In the genomic region with DNA sequence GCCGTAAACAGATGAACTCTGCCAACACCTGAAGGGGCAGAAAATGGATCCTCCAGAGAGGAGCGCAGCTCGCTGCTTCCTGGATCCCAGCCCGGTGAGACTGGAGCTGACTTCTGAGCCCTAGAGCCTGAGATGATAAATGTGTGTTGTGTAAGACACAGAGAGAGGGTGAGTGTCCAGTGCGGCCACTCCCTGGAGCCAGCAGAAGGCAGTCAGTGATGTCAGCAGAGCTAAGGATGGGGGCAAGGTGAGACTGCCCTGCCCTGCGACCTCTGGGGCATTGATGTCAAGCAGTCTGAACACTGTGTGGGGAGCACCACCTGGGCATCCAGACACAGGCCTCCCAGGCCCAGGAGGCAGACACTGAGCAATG, we compare ENCODE assay signal across 12 cellular contexts. TPM values are rescaled to one million over a fixed set of nuclear protein-coding genes. Genes with fewer than 3 reads are reported as not detected.
A peak's percentile ranks its signal among the peaks of the same experiment; 100 is the strongest.
DNase-seq lines count a peak whose midpoint lies in the region; ATAC-seq, FAIRE-seq and TF ChIP-seq lines count a peak whose summit lies in the region.
"Had no signal": no experiment of that assay in that cellular context is flagged by ENCODE, and none has a peak within 500 bp of the region (broad histone marks: within the 10 kb centered on the region; RNA-seq: fewer than 3 reads in every experiment).

No MANE protein-coding gene starts in this region.

- no peak overlapping the region for H3K4me3 ChIP-seq in CD4-positive, alpha-beta memory T cell (ENCODE audit: low read length in 2 of 2)
- H3K4me3 ChIP-seq in OCI-LY3 (ENCODE audit: low read length), result peak overlapping the region; percentile 44
- no peak overlapping the region for H3K4me3 ChIP-seq in effector memory CD4-positive, alpha-beta T cell (ENCODE audit: insufficient read depth, low read depth, low read length, poor library complexity, severe bottlenecking)
- no peak overlapping the region for H3K4me3 ChIP-seq in pancreas

- H3K9ac ChIP-seq in OCI-LY3 (ENCODE audit: low read length), result peak overlapping the region; percentile 33

- H3K9me3 ChIP-seq in CD4-positive, alpha-beta memory T cell (ENCODE audit: control insufficient read depth in 1 of 2, low read length in 2 of 2), result no peaks in the 10 kb centered on the region
- H3K9me3 ChIP-seq in OCI-LY3 (ENCODE audit: insufficient read depth, low read length) (no peaks in the 10 kb centered on the region), pancreas (no peaks in the 10 kb centered on the region)
- no peaks in the 10 kb centered on the region for H3K9me3 ChIP-seq in effector memory CD4-positive, alpha-beta T cell (ENCODE audit: control insufficient read depth, low read length)

- intact Hi-C loops in CD4-positive, alpha-beta memory T cell (cut with micrococcal nuclease), result no loop called here
- intact Hi-C loops in pancreas (cut with DNase I), result no loop called here

- no peaks in the 10 kb centered on the region for H3K27me3 Mint-ChIP-seq in CD4-positive, alpha-beta memory T cell

- CTCF ChIA-PET in CD4-positive, alpha-beta memory T cell (lab: Charles Lee; ENCODE audit: partially characterized antibody), result no interaction called here

- peaks cover 10 to 21% of the 10 kb centered on the region in 2 donors for H3K36me3 Mint-ChIP-seq in CD4-positive, alpha-beta memory T cell

- peak overlapping the region in 3 of 8 donors; percentile 18 to 65 (median 22) for H3K4me3 Mint-ChIP-seq in CD4-positive, alpha-beta memory T cell

- H4K20me1 ChIP-seq in OCI-LY3 (ENCODE audit: insufficient read depth, low read length), result peaks cover 30% of the 10 kb centered on the region

- TF ChIP-seq CTCF in OCI-LY3 (IDR thresholded peaks at IDR 0.05; ENCODE audit: low read depth, low read length), result no peak
- TF ChIP-seq CTCF in pancreas (IDR thresholded peaks at IDR 0.05), result no peak

- POLR2A ChIA-PET in CD4-positive, alpha-beta memory T cell (lab: Charles Lee; ENCODE audit: partially characterized antibody), result interaction anchor here (1.3 to 11.2 kb wide), 3 partner anchors 9 to 46 kb away, joined by 5 to 109 read pairs (median 7); a partner anchor contains a TSS

- peaks cover 22% of the 10 kb centered on the region for H3K36me3 ChIP-seq in CD4-positive, alpha-beta memory T cell (ENCODE audit: insufficient read depth, low read length)
- H3K36me3 ChIP-seq in OCI-LY3 (replicated peaks; ENCODE audit: low read depth, low read length) (peaks cover 42% of the 10 kb centered on the region), pancreas (peaks cover 0 to 3% (median 0%) of the 10 kb centered on the region in 3 donors)
- peaks cover 25% of the 10 kb centered on the region for H3K36me3 ChIP-seq in effector memory CD4-positive, alpha-beta T cell (ENCODE audit: control insufficient read depth, insufficient read depth, low read length)

- peak overlapping the region in 6 of 7 donors; percentile 25 to 97 (median 74) for H3K27ac Mint-ChIP-seq in CD4-positive, alpha-beta memory T cell

- H2AFZ ChIP-seq in OCI-LY3 (ENCODE audit: low read depth, low read length), result no peak overlapping the region

- no peak overlapping the region for H3K27ac ChIP-seq in CD4-positive, alpha-beta memory T cell (ENCODE audit: low read depth, low read length)
- H3K27ac ChIP-seq in OCI-LY3 (ENCODE audit: low read length), result peak overlapping the region; percentile 72
- peak overlapping the region; percentile 11 for H3K27ac ChIP-seq in effector memory CD4-positive, alpha-beta T cell (ENCODE audit: insufficient read depth, low read length, poor library complexity, severe bottlenecking)
- H3K27ac ChIP-seq in pancreas, result peak overlapping the region; percentile 7 to 71 (median 16)
- H3K27ac ChIP-seq: brain microvascular endothelial cell had no signal

- peaks cover 39 to 79% (median 59%) of the 10 kb centered on the region in 4 donors for H3K4me1 Mint-ChIP-seq in CD4-positive, alpha-beta memory T cell

- H3K9me3 Mint-ChIP-seq in CD4-positive, alpha-beta memory T cell, result peaks cover 0 to 3% (median 0%) of the 10 kb centered on the region in 8 donors

- H3K4me1 ChIP-seq in CD4-positive, alpha-beta memory T cell (ENCODE audit: insufficient read depth, low read length), result peaks cover 61% of the 10 kb centered on the region
- H3K4me1 ChIP-seq in OCI-LY3 (ENCODE audit: low read length), result peaks cover 56% of the 10 kb centered on the region
- peaks cover 45% of the 10 kb centered on the region for H3K4me1 ChIP-seq in effector memory CD4-positive, alpha-beta T cell (ENCODE audit: control insufficient read depth, insufficient read depth, low read length, poor library complexity, severe bottlenecking)
- peaks cover 14 to 52% (median 15%) of the 10 kb centered on the region in 3 donors for H3K4me1 ChIP-seq in pancreas

- no peaks in the 10 kb centered on the region for H3K27me3 ChIP-seq in CD4-positive, alpha-beta memory T cell (ENCODE audit: insufficient read depth, low read length)
- H3K27me3 ChIP-seq in OCI-LY3 (ENCODE audit: low read depth, low read length) (no peaks in the 10 kb centered on the region), pancreas (no peaks in the 10 kb centered on the region)
- no peaks in the 10 kb centered on the region for H3K27me3 ChIP-seq in effector memory CD4-positive, alpha-beta T cell (replicated peaks; ENCODE audit: control insufficient read depth, insufficient read depth, low read length, poor library complexity, severe bottlenecking)
- H3K27me3 ChIP-seq: brain microvascular endothelial cell had no signal

- peaks cover 99% of the 10 kb centered on the region for H3K79me2 ChIP-seq in OCI-LY3 (ENCODE audit: low read length)

- WGBS in pancreas, 2 donors, result 60% methylated on average over 6 of the region's 6 CpGs

- ATAC-seq in pancreas (peak in 2 of 4 donors; percentile 25 to 33), GM21528 (IDR thresholded peaks at IDR 0.05; ENCODE audit: low FRiP score, unreplicated experiment) (no peak)
- no peak for ATAC-seq in stimulated activated naive CD8-positive, alpha-beta T cell treated with anti-CD3 and anti-CD28 coated beads, Interleukin-15, Interleukin-2, amounts not matched to agents 100 U/mL and 50 U/mL, for 24 hours

- no peak for FAIRE-seq in pancreas (lab: Jason Lieb, UNC)

- no peak for DNase-seq in CD4-positive, alpha-beta memory T cell
- DNase-seq in effector memory CD4-positive, alpha-beta T cell, result no peak
- no peak for DNase-seq in pancreas
- DNase-seq in NCI-H187 treated with DMSO at 0.1 percent for 48 hours (lab: John Stamatoyannopoulos, UW), result no peak
- DNase-seq in mesenteric fat pad (ENCODE audit: low spot score), result no peak
- DNase-seq in stimulated activated naive CD8-positive, alpha-beta T cell treated with anti-CD3 and anti-CD28 coated beads, Interleukin-15, Interleukin-2, amounts not matched to agents 100 U/mL and 50 U/mL, for 24 hours, result no peak
- DNase-seq: activated CD4-positive, alpha-beta T cell treated with anti-CD3 and anti-CD28 coated beads for 48 hours; brain microvascular endothelial cell; KBM-7; NCI-H2171 treated with DMSO at 0.1 percent for 48 hours had no signal

- peak overlapping the region; percentile 71 for H3K4me2 ChIP-seq in OCI-LY3 (ENCODE audit: low read length)

RNA-seq across cellular contexts. Expression of a gene that starts 9.7 kb away (rescaled TPM):
- total RNA-seq in CD4-positive, alpha-beta memory T cell, result 10 to 100 TPM; 38.8 TPM
- polyA plus RNA-seq in CD4-positive, alpha-beta memory T cell, result 10 to 100 TPM; 15.3 to 31.8 TPM
- total RNA-seq in pancreas (10 to 100 TPM; 32.1 to 42.1 (median 35.5) TPM), mesenteric fat pad (48.7 TPM)
- polyA plus RNA-seq in pancreas, result 10 to 100 TPM; 22.9 to 28.2 TPM

RNA-seq across cellular contexts. Expression of a gene that starts 39.7 kb away (rescaled TPM):
- 10 to 100 TPM; 72.9 to 73.5 TPM for total RNA-seq in CD4-positive, alpha-beta memory T cell
- polyA plus RNA-seq in CD4-positive, alpha-beta memory T cell, result 10 to 100 TPM in 1 of 2 donors, 1 to 10 TPM in 1; 5.3 to 24.6 TPM
- total RNA-seq in pancreas, result 10 to 100 TPM; 11.0 to 21.7 (median 16.6) TPM
- 10 to 100 TPM; 23.8 to 26.8 TPM for polyA plus RNA-seq in pancreas
- total RNA-seq in mesenteric fat pad, result 34.3 TPM

RNA-seq across cellular contexts. Expression of a gene that starts 46.0 kb away (rescaled TPM):
- total RNA-seq in CD4-positive, alpha-beta memory T cell, result 10 to 100 TPM; 17.8 to 18.6 TPM
- polyA plus RNA-seq in CD4-positive, alpha-beta memory T cell, result 1 to 10 TPM; 3.3 to 4.6 TPM
- 1 to 10 TPM; 3.9 to 7.1 (median 4.4) TPM for total RNA-seq in pancreas
- polyA plus RNA-seq in pancreas, result 1 to 10 TPM; 3.7 to 3.8 TPM
- total RNA-seq in mesenteric fat pad, result 12.7 TPM
